ENCODE assay signal across 8 cellular contexts in the genomic region with DNA sequence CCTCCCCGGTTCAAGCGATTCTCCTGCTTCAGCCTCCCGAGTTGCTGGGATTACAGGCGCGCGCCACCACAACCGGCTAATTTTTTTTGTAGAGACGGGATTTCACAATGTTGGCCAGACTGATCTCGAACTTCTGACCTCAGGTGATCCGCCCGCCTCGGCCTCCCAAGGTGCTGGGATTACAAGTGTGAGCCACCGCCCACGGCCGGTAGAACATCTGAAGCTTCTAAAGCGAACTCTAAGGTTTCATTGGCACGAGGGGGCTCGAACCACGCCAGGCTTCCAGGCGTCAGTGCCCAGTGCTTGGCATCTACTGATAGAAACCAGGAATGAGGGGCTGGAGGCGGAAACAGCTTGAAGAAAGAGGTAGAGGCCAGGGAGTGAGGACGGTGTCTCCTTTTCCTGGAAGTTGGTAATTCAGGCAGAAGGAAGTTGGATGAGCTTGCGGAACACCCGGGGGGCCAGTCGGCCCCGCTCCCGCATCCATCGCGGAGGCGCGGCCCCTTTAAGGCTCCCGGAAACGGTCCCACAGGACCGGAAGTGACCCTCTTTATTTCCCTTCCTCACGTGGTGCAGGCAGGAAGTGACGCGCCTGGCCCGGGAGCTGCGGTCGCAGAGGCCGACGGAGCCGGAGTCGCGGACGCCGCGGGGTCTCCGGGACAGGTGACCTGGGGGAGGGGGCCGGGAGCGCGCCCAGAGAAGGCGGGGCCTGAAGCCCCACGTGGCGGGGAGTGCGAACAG. TPM values are rescaled to one million over a fixed set of nuclear protein-coding genes. Genes with fewer than 3 reads are reported as not detected.
DNase-seq lines count a peak whose midpoint lies in the region; ATAC-seq and TF ChIP-seq lines count a peak whose summit lies in the region.

A gene (plus strand): TSS at position 579 of the 741 bp plus-strand sequence. CDS start 1,876 bp downstream, outside the sequence.

- H3K9me2 ChIP-seq in hepatocyte (replicated peaks; ENCODE audit: insufficient read depth) = no peaks in the 10 kb centered on the region

- DNase-seq in NCI-H1417 treated with DMSO at 0.1 percent for 48 hours (lab: John Stamatoyannopoulos, UW) = peak; percentile 57
- DNase-seq in SW 1271 (lab: John Stamatoyannopoulos, UW) = peak; percentile 82 to 87
- DNase-seq in ascending aorta (ENCODE audit: low spot score in 2 of 2) = peak; percentile 88 to 98
- DNase-seq in hepatocyte (ENCODE audit: low spot score) = peak; percentile 98
- DNase-seq in renal cortical epithelial cell (ENCODE audit: low read depth) = peak; percentile 90
- DNase-seq in cortex of kidney (lab: John Stamatoyannopoulos, UW) = no peak

- H3K9me3 ChIP-seq in ascending aorta (no peaks in the 10 kb centered on the region), hepatocyte (ENCODE audit: low read depth) (no peaks in the 10 kb centered on the region)

- peak within 1 kb of the TSS; percentile 64 to 72 for H3K4me3 ChIP-seq in ascending aorta
- peak within 1 kb of the TSS; percentile 54 for H3K4me3 ChIP-seq in hepatocyte

- peak; percentile 73 for TF ChIP-seq POLR2A in GM15510 (IDR thresholded peaks at IDR 0.05; ENCODE audit: borderline replicate concordance, extremely low read depth, insufficient read length)

- H3K36me3 ChIP-seq in ascending aorta (peaks cover 23 to 29% of the 10 kb centered on the region in 2 donors), hepatocyte (replicated peaks; ENCODE audit: insufficient read depth, low read depth) (no peaks in the 10 kb centered on the region)

- TF ChIP-seq CTCF in ascending aorta (IDR thresholded peaks at IDR 0.05) (no peak), hepatocyte (IDR thresholded peaks at IDR 0.05; ENCODE audit: poor library complexity) (no peak)

- ATAC-seq in HG02763 (IDR thresholded peaks at IDR 0.05; ENCODE audit: unreplicated experiment) = peak; percentile 47

- peaks cover 21% of the 10 kb centered on the region for H3K79me2 ChIP-seq in hepatocyte

- peak within 1 kb of the TSS; percentile 76 for H2AFZ ChIP-seq in hepatocyte

- H3K27ac ChIP-seq in ascending aorta (peak within 1 kb of the TSS; percentile 96 to 98), hepatocyte (peak within 1 kb of the TSS; percentile 96)

- intact Hi-C loops in ascending aorta (cut with DNase I) = loop anchor here (1.0 to 2.0 kb wide), 4 partner anchors 29 to 395 kb away; a partner anchor contains a TSS

- H3K27me3 ChIP-seq in ascending aorta = no peaks in the 10 kb centered on the region
- no peaks in the 10 kb centered on the region for H3K27me3 ChIP-seq in hepatocyte

- 24% methylated on average over 49 of the region's 56 CpGs for WGBS in hepatocyte (ENCODE audit: low lambda C conversion rate, missing lambda C conversion rate)

- no peaks in the 10 kb centered on the region for H4K20me1 ChIP-seq in hepatocyte (ENCODE audit: insufficient read depth, poor library complexity, severe bottlenecking)

- peak within 1 kb of the TSS; percentile 86 for H3K4me2 ChIP-seq in hepatocyte

- H3K4me1 ChIP-seq in ascending aorta (peaks cover 0 to 29% of the 10 kb centered on the region in 2 donors), hepatocyte (ENCODE audit: insufficient read depth) (peaks cover 19% of the 10 kb centered on the region)

RNA-seq across cellular contexts. Expression of the gene that starts here (rescaled TPM):
- total RNA-seq in ascending aorta = 45.3 TPM
- 5.2 and 7.9 TPM in 2 replicates for total RNA-seq in hepatocyte
- 13.0 and 19.6 TPM in 2 replicates for polyA plus RNA-seq in hepatocyte
- total RNA-seq in renal cortical epithelial cell = 4.0 and 9.8 TPM in 2 replicates
